9 cellular contexts compared by ENCODE assay signal in genomic region chr10:133306941-133307379, GRCh38. TPM values are rescaled to one million over a fixed set of nuclear protein-coding genes. Genes with fewer than 3 reads are reported as not detected.
DNase-seq lines count a peak whose midpoint lies in the region; ATAC-seq, FAIRE-seq and TF ChIP-seq lines count a peak whose summit lies in the region.
"Had no signal": no experiment of that assay in that cellular context is flagged by ENCODE, and none has a peak within 500 bp of the region (broad histone marks: within the 10 kb centered on the region; RNA-seq: fewer than 3 reads in every experiment).

No MANE protein-coding gene starts in this region.

- no peak overlapping the region for H3K9ac ChIP-seq in GM12878 (ENCODE audit: control insufficient read depth, insufficient read depth, low read length)
- H3K9ac ChIP-seq: parathyroid adenoma had no signal

- H3K27ac ChIP-seq in GM12878 (ENCODE audit: control insufficient read depth, insufficient read depth) = no peak overlapping the region
- H3K27ac ChIP-seq in naive thymus-derived CD4-positive, alpha-beta T cell (ENCODE audit: low read depth, low read length) = peak overlapping the region; percentile 100

- peaks cover 19% of the 10 kb centered on the region for H3K4me1 ChIP-seq in GM12878 (ENCODE audit: control insufficient read depth, insufficient read depth, low read length)
- H3K4me1 ChIP-seq in naive thymus-derived CD4-positive, alpha-beta T cell (ENCODE audit: control insufficient read depth in 2 of 2, insufficient read depth in 2 of 2, low read length in 2 of 2) = peaks cover 8 to 14% of the 10 kb centered on the region in 2 donors

- no peaks in the 10 kb centered on the region for H3K9me3 ChIP-seq in GM12878 (replicated peaks; ENCODE audit: control insufficient read depth, insufficient read depth, low read length)
- H3K9me3 ChIP-seq in naive thymus-derived CD4-positive, alpha-beta T cell (ENCODE audit: control insufficient read depth in 2 of 3, low read length in 3 of 3) = no peaks in the 10 kb centered on the region

- POLR2A ChIA-PET in AG04449 (lab: Yijun Ruan, JAX) (no interaction called here), GM12878 (lab: Charles Lee) (interaction anchor here (0.9 kb wide), 1 partner anchor 28 kb away, joined by 3 read pairs; no protein-coding TSS in a partner anchor)
- POLR2A ChIA-PET in naive thymus-derived CD4-positive, alpha-beta T cell (lab: Charles Lee) = interaction anchor here (1.1 to 1.8 kb wide), 3 partner anchors 9 to 84 kb away, joined by 3 to 4 read pairs (median 3); no protein-coding TSS in a partner anchor

- no peak overlapping the region for H2AFZ ChIP-seq in GM12878 (ENCODE audit: control insufficient read depth, low read depth, low read length)
- H2AFZ ChIP-seq: parathyroid adenoma had no signal

- in situ Hi-C loops in GM12878 (cut with MboI) = loop anchor here (5.0 kb wide), 1 partner anchor 165 kb away; no protein-coding TSS in a partner anchor

- CTCF ChIA-PET in AG04449 (lab: Yijun Ruan, JAX) (interaction anchor here (0.8 to 2.7 kb wide), 14 partner anchors 7 to 301 kb away, joined by 3 to 22 read pairs (median 4); no protein-coding TSS in a partner anchor), GM12878 (lab: Yijun Ruan, JAX) (interaction anchor here (0.7 to 2.9 kb wide), 12 partner anchors 13 to 344 kb away, joined by 3 to 15 read pairs (median 3); partner anchors contain the start of gene ADAM8)
- CTCF ChIA-PET in naive thymus-derived CD4-positive, alpha-beta T cell (lab: Charles Lee) = interaction anchor here (0.6 to 2.6 kb wide), 6 partner anchors 9 to 750 kb away, joined by 3 to 9 read pairs (median 4); no protein-coding TSS in a partner anchor

- H3K27me3 Mint-ChIP-seq in naive thymus-derived CD4-positive, alpha-beta T cell = peaks cover 0 to 5% (median 0%) of the 10 kb centered on the region in 5 donors

- DNase-seq in AG04449 (ENCODE audit: low read depth, low spot score) = no peak
- no peak for DNase-seq in HFF-Myc (ENCODE audit: extremely low read depth, low read depth)
- DNase-seq in GM12878 (ENCODE audit: low read depth, low spot score) = no peak
- no peak for DNase-seq in naive thymus-derived CD4-positive, alpha-beta T cell
- DNase-seq in NK-92 treated with Interleukin-12 subunit alpha and Interleukin-12 subunit beta, amount 100 ng/mL, for 24 hours (lab: John Stamatoyannopoulos, UW) = no peak

- no peak for FAIRE-seq in GM12878 (lab: Jason Lieb, UNC)

- peaks cover 38% of the 10 kb centered on the region for H3K79me2 ChIP-seq in GM12878 (ENCODE audit: control insufficient read depth, insufficient read depth, low read length)

- peaks cover 21 to 49% (median 42%) of the 10 kb centered on the region in 7 donors for H3K4me1 Mint-ChIP-seq in naive thymus-derived CD4-positive, alpha-beta T cell

- TF ChIP-seq EP300 in GM12878 (IDR thresholded peaks at IDR 0.05; ENCODE audit: borderline replicate concordance in 1 of 2, control insufficient read depth in 1 of 2, low read depth in 2 of 2, low read length in 2 of 2) = no peak

- H3K36me3 Mint-ChIP-seq in naive thymus-derived CD4-positive, alpha-beta T cell = peaks cover 0 to 23% (median 11%) of the 10 kb centered on the region in 5 donors

- WGBS in GM12878 (ENCODE audit: insufficient coverage, insufficient replicate concordance, low lambda C conversion rate, missing lambda C conversion rate) = 90% methylated on average over 17 of the region's 17 CpGs

- no TSS peak for BruUV-seq in GM12878 (replicated peaks; lab: Mats Ljungman, UMichigan)

- TF ChIP-seq POLR2A in GM12878 (IDR thresholded peaks at IDR 0.05; ENCODE audit: low read depth, low read length) = no peak

- intact Hi-C loops in GM12878 (cut with micrococcal nuclease; ENCODE audit: unreplicated experiment) = loop anchor here (5.0 kb wide), 1 partner anchor 85 kb away; the partner anchor contains the start of gene MTG1
- intact Hi-C loops in naive thymus-derived CD4-positive, alpha-beta T cell (cut with micrococcal nuclease) = loop anchor here (1.0 to 10.0 kb wide), 10 partner anchors 11 to 1002 kb away; partner anchors contain the start of genes STK32C (in 2 of the 2), ADAM8 (in 1 of the 2) and LRRC27 (in 1 of the 2)

- H3K9me3 Mint-ChIP-seq in naive thymus-derived CD4-positive, alpha-beta T cell = peaks cover 0 to 8% (median 0%) of the 10 kb centered on the region in 11 donors

- TF ChIP-seq CTCF in AG04449 (IDR thresholded peaks at IDR 0.05; ENCODE audit: insufficient read depth, low read length, missing control alignments) (no peak), HFF-Myc (IDR thresholded peaks at IDR 0.05; ENCODE audit: low read depth, low read length, missing control alignments) (no peak), GM12878 (IDR thresholded peaks at IDR 0.05 in 2 of 3, conservative IDR thresholded peaks at IDR 0.05 in 1 of 3; ENCODE audit: control insufficient read depth in 2 of 3, extremely low read depth in 1 of 3, insufficient read depth in 1 of 3, low read depth in 3 of 3, low read length in 3 of 3) (no peak)

- ATAC-seq in GM12878 = no peak
- no peak for ATAC-seq in naive thymus-derived CD4-positive, alpha-beta T cell
- ATAC-seq in HG02938 (IDR thresholded peaks at IDR 0.05; ENCODE audit: unreplicated experiment) = no peak
- ATAC-seq in GM21381 (IDR thresholded peaks at IDR 0.05; ENCODE audit: unreplicated experiment) = no peak
- no peak for ATAC-seq in HG03097 (IDR thresholded peaks at IDR 0.05; ENCODE audit: low FRiP score, unreplicated experiment)

- no peaks in the 10 kb centered on the region for H3K27me3 ChIP-seq in GM12878 (replicated peaks in 1 of 2; ENCODE audit: control insufficient read depth in 2 of 2, insufficient read depth in 2 of 2, low read length in 1 of 2)
- no peaks in the 10 kb centered on the region for H3K27me3 ChIP-seq in naive thymus-derived CD4-positive, alpha-beta T cell (ENCODE audit: control insufficient read depth in 2 of 2, insufficient read depth in 2 of 2, low read length in 2 of 2)

- SMC1A ChIA-PET in GM12878 (lab: Charles Lee; ENCODE audit: uncharacterized antibody, unreplicated experiment) = interaction anchor here (0.7 to 1.7 kb wide), 3 partner anchors 28 to 46 kb away, joined by 4 to 7 read pairs (median 4); no protein-coding TSS in a partner anchor

- H3K4me3 ChIP-seq in AG04449 (ENCODE audit: low read depth, low read length) (peak overlapping the region; percentile 15), HFF-Myc (replicated peaks; ENCODE audit: low read depth, low read length) (peak overlapping the region; percentile 94), GM12878 (no peak overlapping the region)
- peak overlapping the region; percentile 20 for H3K4me3 ChIP-seq in naive thymus-derived CD4-positive, alpha-beta T cell (ENCODE audit: low read length)

- peaks cover 4 to 6% of the 10 kb centered on the region in 2 experiments; a peak in 3 of 4 replicates for H3K36me3 ChIP-seq in GM12878 (ENCODE audit: control insufficient read depth in 2 of 2, insufficient read depth in 2 of 2, low read length in 1 of 2)
- H3K36me3 ChIP-seq in naive thymus-derived CD4-positive, alpha-beta T cell (ENCODE audit: control insufficient read depth in 2 of 3, insufficient read depth in 3 of 3, low read length in 3 of 3) = peaks cover 8 to 46% (median 16%) of the 10 kb centered on the region in 3 experiments

- peak overlapping the region; percentile 97 for H3K4me2 ChIP-seq in GM12878 (ENCODE audit: control insufficient read depth, insufficient read depth)

- RAD21 ChIA-PET in GM12878 (lab: Charles Lee; ENCODE audit: unreplicated experiment) = no interaction called here

- peak overlapping the region; percentile 98 to 100 (median 99) for H3K27ac Mint-ChIP-seq in naive thymus-derived CD4-positive, alpha-beta T cell

- H4K20me1 ChIP-seq in GM12878 (ENCODE audit: control insufficient read depth, insufficient read depth) = no peaks in the 10 kb centered on the region; the same call in 1 of the 2 replicates

- H3K4me3 Mint-ChIP-seq in naive thymus-derived CD4-positive, alpha-beta T cell = peak overlapping the region; percentile 17 to 100 (median 90)

- no peak for TF ChIP-seq RAD21 in GM12878 (IDR thresholded peaks at IDR 0.05; ENCODE audit: insufficient read depth, low read depth, low read length)

RNA-seq across cellular contexts. Expression of gene TUBGCP2, which starts 1.7 kb away (rescaled TPM):
- total RNA-seq in GM12878 (2013; cell fraction: nucleolus; rRNA removed) = 76.6 and 91.2 TPM in 2 replicates
- total RNA-seq in GM12878 (2014; rRNA removed) (38.5 TPM in 2 replicates), GM12878 (2014; rRNA removed; fragmentation: Illumina TruSeq; extraction: Trizol) (18.1 and 19.1 TPM in 2 replicates), GM12878 (2021) (46.5 and 47.1 TPM in 2 replicates)
- 12.8 TPM for polyA plus RNA-seq in GM12878 (2011; ENCODE audit: low read depth)
- polyA plus RNA-seq in GM12878 (2011; rRNA removed) (23.7 and 35.8 TPM in 2 replicates), GM12878 (2014; fragmentation: Illumina TruSeq; extraction: Trizol) (16.0 and 26.6 TPM in 2 replicates), GM12878 (2014; fragmentation: Nextera tagmentation; extraction: Ambion mirVana) (10 to 100 TPM in 1 of 2 experiments, 1 to 10 TPM in 1; 4.8 to 11.6 TPM), GM12878 (2014; rRNA removed) (33.6 and 36.2 TPM in 2 replicates), GM12878 (2016; fragmentation: Nextera tagmentation; extraction: Ambion mirVana) (10 to 100 TPM; 36.4 to 37.7 TPM)
- 29.0 and 35.1 TPM in 2 replicates for polyA plus RNA-seq in GM12878 (2011; cell fraction: cytosol; rRNA removed)
- 82.0 and 82.5 TPM in 2 replicates for polyA plus RNA-seq in GM12878 (2011; cell fraction: nucleus; rRNA removed)
- polyA plus RNA-seq in GM12878 (2012) = 25.1 and 31.7 TPM in 2 replicates
- polyA minus RNA-seq in GM12878 (2011; rRNA and poly(A)+ RNA removed) = 37.1 and 46.2 TPM in 2 replicates
- polyA minus RNA-seq in GM12878 (2011; cell fraction: cytosol; rRNA and poly(A)+ RNA removed) = 14.8 and 16.3 TPM in 2 replicates
- polyA minus RNA-seq in GM12878 (2011; cell fraction: nucleus; rRNA and poly(A)+ RNA removed) = 24.7 and 47.1 TPM in 2 replicates
- 10 to 100 TPM; 67.7 to 97.0 (median 69.5) TPM for total RNA-seq in naive thymus-derived CD4-positive, alpha-beta T cell
- polyA plus RNA-seq in naive thymus-derived CD4-positive, alpha-beta T cell = 10 to 100 TPM; 29.6 to 32.6 TPM

RNA-seq across cellular contexts. Expression of gene ZNF511, which starts 1.8 kb away (rescaled TPM):
- total RNA-seq in GM12878 (2013; cell fraction: nucleolus; rRNA removed) = 9.7 and 10.0 TPM in 2 replicates
- total RNA-seq in GM12878 (2014; rRNA removed) = 21.0 and 21.3 TPM in 2 replicates
- total RNA-seq in GM12878 (2014; rRNA removed; fragmentation: Illumina TruSeq; extraction: Trizol) = 29.8 and 30.3 TPM in 2 replicates
- 50.3 and 57.1 TPM in 2 replicates for total RNA-seq in GM12878 (2021)
- 17.8 TPM for polyA plus RNA-seq in GM12878 (2011; ENCODE audit: low read depth)
- polyA plus RNA-seq in GM12878 (2011; rRNA removed) = 24.8 and 32.1 TPM in 2 replicates
- 24.5 and 38.8 TPM in 2 replicates for polyA plus RNA-seq in GM12878 (2011; cell fraction: cytosol; rRNA removed)
- polyA plus RNA-seq in GM12878 (2011; cell fraction: nucleus; rRNA removed) = 38.0 and 47.4 TPM in 2 replicates
- polyA plus RNA-seq in GM12878 (2012) = 23.5 and 30.3 TPM in 2 replicates
- 12.0 and 31.8 TPM in 2 replicates for polyA plus RNA-seq in GM12878 (2014; fragmentation: Illumina TruSeq; extraction: Trizol)
- 1 to 10 TPM in 1 of 2 experiments, under 1 TPM in 1; 0.58 to 6.0 TPM for polyA plus RNA-seq in GM12878 (2014; fragmentation: Nextera tagmentation; extraction: Ambion mirVana)
- 49.0 and 54.9 TPM in 2 replicates for polyA plus RNA-seq in GM12878 (2014; rRNA removed)
- polyA plus RNA-seq in GM12878 (2016; fragmentation: Nextera tagmentation; extraction: Ambion mirVana) = 100 to 1,000 TPM; 110 TPM
- polyA minus RNA-seq in GM12878 (2011; rRNA and poly(A)+ RNA removed) = 22.6 and 25.5 TPM in 2 replicates
- 10.1 and 12.4 TPM in 2 replicates for polyA minus RNA-seq in GM12878 (2011; cell fraction: cytosol; rRNA and poly(A)+ RNA removed)
- 5.6 and 10.1 TPM in 2 replicates for polyA minus RNA-seq in GM12878 (2011; cell fraction: nucleus; rRNA and poly(A)+ RNA removed)
- 10 to 100 TPM; 29.6 to 49.8 (median 32.8) TPM for total RNA-seq in naive thymus-derived CD4-positive, alpha-beta T cell
- polyA plus RNA-seq in naive thymus-derived CD4-positive, alpha-beta T cell = 10 to 100 TPM; 78.9 to 88.1 TPM

RNA-seq across cellular contexts. Expression of gene CALY, which starts 29.7 kb away (rescaled TPM):
- not detected in 2 replicates for total RNA-seq in GM12878 (2013; cell fraction: nucleolus; rRNA removed)
- total RNA-seq in GM12878 (2014; rRNA removed) = not detected in 2 replicates
- total RNA-seq in GM12878 (2014; rRNA removed; fragmentation: Illumina TruSeq; extraction: Trizol) = not detected in 2 replicates
- not detected in 2 replicates for total RNA-seq in GM12878 (2021)
- not detected for polyA plus RNA-seq in GM12878 (2011; ENCODE audit: low read depth)
- 0.07 TPM in 1 of 2 replicates, not detected in the other for polyA plus RNA-seq in GM12878 (2011; rRNA removed)
- polyA plus RNA-seq in GM12878 (2011; cell fraction: cytosol; rRNA removed) = 0.07 TPM in 1 of 2 replicates, not detected in the other
- 0.44 and 0.87 TPM in 2 replicates for polyA plus RNA-seq in GM12878 (2011; cell fraction: nucleus; rRNA removed)
- polyA plus RNA-seq in GM12878 (2012) = not detected in 2 replicates
- polyA plus RNA-seq in GM12878 (2014; fragmentation: Illumina TruSeq; extraction: Trizol) = not detected in 2 replicates
- polyA plus RNA-seq in GM12878 (2014; fragmentation: Nextera tagmentation; extraction: Ambion mirVana) = not detected
- polyA plus RNA-seq in GM12878 (2014; rRNA removed) = not detected in 2 replicates
- not detected for polyA plus RNA-seq in GM12878 (2016; fragmentation: Nextera tagmentation; extraction: Ambion mirVana)
- polyA minus RNA-seq in GM12878 (2011; rRNA and poly(A)+ RNA removed) = not detected in 2 replicates
- polyA minus RNA-seq in GM12878 (2011; cell fraction: cytosol; rRNA and poly(A)+ RNA removed) = not detected in 2 replicates
- not detected in 2 replicates for polyA minus RNA-seq in GM12878 (2011; cell fraction: nucleus; rRNA and poly(A)+ RNA removed)
- 1 to 10 TPM in 4 of 5 experiments, not detected in 1; 1.5 to 5.1 (median 3.4) TPM for total RNA-seq in naive thymus-derived CD4-positive, alpha-beta T cell
- polyA plus RNA-seq in naive thymus-derived CD4-positive, alpha-beta T cell = under 1 TPM; 0.33 to 0.91 TPM

RNA-seq across cellular contexts. Expression of gene ADAM8, which starts 30.3 kb away (rescaled TPM):
- total RNA-seq in GM12878 (2013; cell fraction: nucleolus; rRNA removed) = 204 and 240 TPM in 2 replicates
- total RNA-seq in GM12878 (2014; rRNA removed) = 31.6 and 37.4 TPM in 2 replicates
- total RNA-seq in GM12878 (2014; rRNA removed; fragmentation: Illumina TruSeq; extraction: Trizol) = 13.0 and 13.2 TPM in 2 replicates
- 86.1 and 92.7 TPM in 2 replicates for total RNA-seq in GM12878 (2021)
- polyA plus RNA-seq in GM12878 (2011; ENCODE audit: low read depth) = 13.7 TPM
- 5.3 and 15.1 TPM in 2 replicates for polyA plus RNA-seq in GM12878 (2011; rRNA removed)
- 20.0 and 33.8 TPM in 2 replicates for polyA plus RNA-seq in GM12878 (2011; cell fraction: cytosol; rRNA removed)
- polyA plus RNA-seq in GM12878 (2011; cell fraction: nucleus; rRNA removed) = 351 and 379 TPM in 2 replicates
- polyA plus RNA-seq in GM12878 (2012) = 44.0 and 54.6 TPM in 2 replicates
- 0.68 and 6.8 TPM in 2 replicates for polyA plus RNA-seq in GM12878 (2014; fragmentation: Illumina TruSeq; extraction: Trizol)
- 1 to 10 TPM in 1 of 2 experiments, under 1 TPM in 1; 0.37 to 2.3 TPM for polyA plus RNA-seq in GM12878 (2014; fragmentation: Nextera tagmentation; extraction: Ambion mirVana)
- polyA plus RNA-seq in GM12878 (2014; rRNA removed) = 51.6 and 73.2 TPM in 2 replicates
- 10 to 100 TPM; 28.4 to 34.1 TPM for polyA plus RNA-seq in GM12878 (2016; fragmentation: Nextera tagmentation; extraction: Ambion mirVana)
- 14.7 and 35.3 TPM in 2 replicates for polyA minus RNA-seq in GM12878 (2011; rRNA and poly(A)+ RNA removed)
- 13.4 and 24.5 TPM in 2 replicates for polyA minus RNA-seq in GM12878 (2011; cell fraction: cytosol; rRNA and poly(A)+ RNA removed)
- polyA minus RNA-seq in GM12878 (2011; cell fraction: nucleus; rRNA and poly(A)+ RNA removed) = 96.1 and 129 TPM in 2 replicates
- total RNA-seq in naive thymus-derived CD4-positive, alpha-beta T cell = 100 to 1,000 TPM in 2 of 5 experiments, 10 to 100 TPM in 3; 19.5 to 239 (median 87.6) TPM
- polyA plus RNA-seq in naive thymus-derived CD4-positive, alpha-beta T cell = 10 to 100 TPM; 22.7 to 27.8 TPM

RNA-seq across cellular contexts. Expression of gene PRAP1, which starts 40.2 kb away (rescaled TPM):
- total RNA-seq in GM12878 (2013; cell fraction: nucleolus; rRNA removed) = not detected in 2 replicates
- total RNA-seq in GM12878 (2014; rRNA removed) = not detected in 2 replicates
- not detected in 2 replicates for total RNA-seq in GM12878 (2014; rRNA removed; fragmentation: Illumina TruSeq; extraction: Trizol)
- total RNA-seq in GM12878 (2021) = not detected in 2 replicates
- not detected for polyA plus RNA-seq in GM12878 (2011; ENCODE audit: low read depth)
- polyA plus RNA-seq in GM12878 (2011; rRNA removed) = not detected in 2 replicates
- polyA plus RNA-seq in GM12878 (2011; cell fraction: cytosol; rRNA removed) = not detected in 2 replicates
- polyA plus RNA-seq in GM12878 (2011; cell fraction: nucleus; rRNA removed) = not detected in 2 replicates
- polyA plus RNA-seq in GM12878 (2012) = 0.32 and 0.42 TPM in 2 replicates
- not detected in 2 replicates for polyA plus RNA-seq in GM12878 (2014; fragmentation: Illumina TruSeq; extraction: Trizol)
- polyA plus RNA-seq in GM12878 (2014; fragmentation: Nextera tagmentation; extraction: Ambion mirVana) = not detected
- polyA plus RNA-seq in GM12878 (2014; rRNA removed) = not detected in 2 replicates
- polyA plus RNA-seq in GM12878 (2016; fragmentation: Nextera tagmentation; extraction: Ambion mirVana) = under 1 TPM in 1 of 2 experiments, not detected in 1; 0.25 TPM
- not detected in 2 replicates for polyA minus RNA-seq in GM12878 (2011; rRNA and poly(A)+ RNA removed)
- not detected in 2 replicates for polyA minus RNA-seq in GM12878 (2011; cell fraction: cytosol; rRNA and poly(A)+ RNA removed)
- not detected in 2 replicates for polyA minus RNA-seq in GM12878 (2011; cell fraction: nucleus; rRNA and poly(A)+ RNA removed)
- not detected for total RNA-seq in naive thymus-derived CD4-positive, alpha-beta T cell
- not detected for polyA plus RNA-seq in naive thymus-derived CD4-positive, alpha-beta T cell
